Comparison of ENCODE assay signal across 25 cellular contexts in genomic region chr10:89921422-89921821, GRCh38.
DNase-seq lines count a peak whose midpoint lies in the region; ATAC-seq, FAIRE-seq and TF ChIP-seq lines count a peak whose summit lies in the region.
"Had no signal": no experiment of that assay in that cellular context is flagged by ENCODE, and none has a peak within 500 bp of the region (broad histone marks: within the 10 kb centered on the region; RNA-seq: fewer than 3 reads in every experiment).

No MANE protein-coding gene starts in this region.

- H3K27me3 ChIP-seq in smooth muscle cell (ENCODE audit: low read depth): no peaks in the 10 kb centered on the region

- H3K4me1 Mint-ChIP-seq in activated T-cell treated with anti-CD3 and anti-CD28 coated beads, Interleukin-2, amount 50 U/mL, for 4 hours (ENCODE audit: low read depth): no peaks in the 10 kb centered on the region
- H3K4me1 Mint-ChIP-seq: CD8-positive, alpha-beta memory T cell; GM23338; memory B cell had no signal

- no peak for FAIRE-seq in HTR-8/SVneo (lab: Jason Lieb, UNC)
- FAIRE-seq: GM12891 had no signal

- H3K27ac ChIP-seq in epithelial cell of prostate: peak overlapping the region; percentile 73
- H3K27ac ChIP-seq in smooth muscle cell (ENCODE audit: low read depth): peak overlapping the region; percentile 44
- H3K27ac ChIP-seq: HL-60 had no signal

- no peaks in the 10 kb centered on the region for H3K36me3 Mint-ChIP-seq in activated T-cell treated with anti-CD3 and anti-CD28 coated beads, Interleukin-2, amount 50 U/mL, for 4 hours (ENCODE audit: insufficient read depth)
- H3K36me3 Mint-ChIP-seq: CD8-positive, alpha-beta memory T cell had no signal

- no peaks in the 10 kb centered on the region for H3K9me3 ChIP-seq in smooth muscle cell (replicated peaks; ENCODE audit: low read depth)

- no peaks in the 10 kb centered on the region for H3K36me3 ChIP-seq in smooth muscle cell (ENCODE audit: low read depth)

- no peaks in the 10 kb centered on the region for H4K20me1 ChIP-seq in smooth muscle cell (ENCODE audit: low read depth)

- no peaks in the 10 kb centered on the region for H3K27me3 Mint-ChIP-seq in activated T-cell treated with anti-CD3 and anti-CD28 coated beads, Interleukin-2, amount 50 U/mL, for 4 hours (ENCODE audit: low read depth)

- no peak overlapping the region for H3K4me3 Mint-ChIP-seq in activated T-cell treated with anti-CD3 and anti-CD28 coated beads, Interleukin-2, amount 50 U/mL, for 4 hours
- H3K4me3 Mint-ChIP-seq: activated CD8-positive, alpha-beta T cell treated with anti-CD3 and anti-CD28 coated beads, Interleukin-2, amount 10 ng/mL, durations not matched to agents 7 days and 5 days; CD8-positive, alpha-beta memory T cell; GM23338; memory B cell had no signal

- no peaks in the 10 kb centered on the region for H3K79me2 ChIP-seq in smooth muscle cell (ENCODE audit: low read depth)

- no peak for ATAC-seq in activated T-cell treated with anti-CD3 and anti-CD28 coated beads, Interleukin-2, amount 50 U/mL, for 4 hours
- ATAC-seq: activated CD8-positive, alpha-beta T cell treated with anti-CD3 and anti-CD28 coated beads, Interleukin-2, amount 10 ng/mL, durations not matched to agents 7 days and 5 days; GM23338; left cardiac atrium; Right ventricle myocardium inferior had no signal

- no peak for TF ChIP-seq CTCF in smooth muscle cell (IDR thresholded peaks at IDR 0.05; ENCODE audit: borderline replicate concordance, insufficient read depth, poor library complexity, severe bottlenecking)

- H3K9me3 Mint-ChIP-seq in activated T-cell treated with anti-CD3 and anti-CD28 coated beads, Interleukin-2, amount 50 U/mL, for 4 hours: no peaks in the 10 kb centered on the region
- H3K9me3 Mint-ChIP-seq: CD8-positive, alpha-beta memory T cell; GM23338; memory B cell had no signal

- H3F3A ChIP-seq in smooth muscle cell (ENCODE audit: low read depth): no peaks in the 10 kb centered on the region

- H2AFZ ChIP-seq in smooth muscle cell (ENCODE audit: low read depth): no peak overlapping the region
- H2AFZ ChIP-seq: GM23338 had no signal

- no peak overlapping the region for H3K4me2 ChIP-seq in smooth muscle cell
- H3K4me2 ChIP-seq: GM23338 had no signal

- H3K4me3 ChIP-seq in smooth muscle cell: no peak overlapping the region
- H3K4me3 ChIP-seq: GM23338 had no signal

- DNase-seq in HPDE6-E6E7 (ENCODE audit: extremely low spot score) (peak; percentile 85), RPMI7951 (ENCODE audit: low read depth) (peak; percentile 25), epithelial cell of prostate (ENCODE audit: low read depth, low spot score) (peak; percentile 91), smooth muscle cell (lab: John Stamatoyannopoulos, UW; ENCODE audit: unreplicated experiment) (no peak), HTR-8/SVneo (ENCODE audit: insufficient read length, low spot score) (no peak)
- DNase-seq in stimulated activated CD4-positive, alpha-beta T cell treated with anti-CD3 and anti-CD28 coated beads, Interleukin-4, amount 100 ng/mL, for 4 hours: no peak
- no peak for DNase-seq in activated T-cell treated with anti-CD3 and anti-CD28 coated beads, Interleukin-2, amount 50 U/mL, for 4 hours
- DNase-seq: activated CD4-positive, CD25-positive, alpha-beta regulatory T cell treated with anti-CD3 and anti-CD28 coated beads, Interleukin-2, amount 50 U/mL, for 72 hours; activated CD8-positive, alpha-beta T cell treated with anti-CD3 and anti-CD28 coated beads, Interleukin-2, amount 10 ng/mL, durations not matched to agents 7 days and 5 days; amniotic stem cell; CD8-positive, alpha-beta memory T cell; cerebellar nuclear complex; DMS53; left cardiac atrium; NCI-H1436 treated with DMSO at 0.1 percent for 48 hours; NCI-H2171; NCI-H526; nucleus accumbens; stimulated activated CD4-positive, alpha-beta T cell treated with anti-CD3 and anti-CD28 coated beads, Interleukin-2, amount 100 ng/mL, for 48 hours; stimulated activated naive CD4-positive, alpha-beta T cell had no signal

- no peaks in the 10 kb centered on the region for H3K4me1 ChIP-seq in smooth muscle cell (ENCODE audit: low read depth)

- 60% methylated on average over 5 of the region's 5 CpGs for WGBS in smooth muscle cell (ENCODE audit: low lambda C conversion rate)

- no peak overlapping the region for H3K9ac ChIP-seq in smooth muscle cell (ENCODE audit: low read depth)

Comparison
In these comparisons a context has a peak if more than half of its experiments do, and no peak if none do; other contexts are left out.
1. DNase-seq: peak in HPDE6-E6E7 (single experiment), RPMI7951 (single experiment) and epithelial cell of prostate (single experiment); none in smooth muscle cell (single experiment), stimulated activated CD4-positive, alpha-beta T cell treated with anti-CD3 and anti-CD28 coated beads, Interleukin-4, amount 100 ng/mL, for 4 hours (0 of 2), activated T-cell treated with anti-CD3 and anti-CD28 coated beads, Interleukin-2, amount 50 U/mL, for 4 hours (single experiment) and HTR-8/SVneo (single experiment).